Comparison of ENCODE assay signal across 18 cellular contexts in genomic region chr9:94984891-94985476, GRCh38.
A peak's percentile ranks its signal among the peaks of the same experiment; 100 is the strongest.
DNase-seq lines count a peak whose midpoint lies in the region; ATAC-seq lines count a peak whose summit lies in the region.
"Had no signal": no experiment of that assay in that cellular context is flagged by ENCODE, and none has a peak within 500 bp of the region (broad histone marks: within the 10 kb centered on the region; RNA-seq: fewer than 3 reads in every experiment).

No MANE protein-coding gene starts in this region.

- peaks cover 5% of the 10 kb centered on the region for H3K4me1 Mint-ChIP-seq in activated naive CD4-positive, alpha-beta T cell treated with anti-CD3 and anti-CD28 coated beads, Interleukin-2, amount 10 ng/mL, durations not matched to agents 7 days and 5 days
- H3K4me1 Mint-ChIP-seq in activated naive CD4-positive, alpha-beta T cell treated with anti-CD3 and anti-CD28 coated beads for 36 hours (ENCODE audit: low read depth) = peaks cover 13% of the 10 kb centered on the region
- H3K4me1 Mint-ChIP-seq in effector memory CD8-positive, alpha-beta T cell (ENCODE audit: low read depth in 2 of 2) = peaks cover 6 to 10% of the 10 kb centered on the region in 2 donors

- no peak overlapping the region for H3K4me3 Mint-ChIP-seq in activated naive CD4-positive, alpha-beta T cell treated with anti-CD3 and anti-CD28 coated beads, Interleukin-2, amount 10 ng/mL, durations not matched to agents 7 days and 5 days
- H3K4me3 Mint-ChIP-seq in activated naive CD4-positive, alpha-beta T cell treated with anti-CD3 and anti-CD28 coated beads for 36 hours = no peak overlapping the region
- peak overlapping the region in 1 of 2 donors; percentile 8 for H3K4me3 Mint-ChIP-seq in effector memory CD8-positive, alpha-beta T cell

- DNase-seq in activated naive CD4-positive, alpha-beta T cell treated with anti-CD3 and anti-CD28 coated beads, Interleukin-2, amount 10 ng/mL, durations not matched to agents 7 days and 5 days = peak; percentile 33
- DNase-seq in activated naive CD4-positive, alpha-beta T cell treated with anti-CD3 and anti-CD28 coated beads for 36 hours = no peak
- DNase-seq in SK-N-MC (ENCODE audit: low read depth, low spot score) = no peak
- peak in 1 of 3 experiments; percentile 3 for DNase-seq in effector memory CD8-positive, alpha-beta T cell
- DNase-seq in stimulated activated CD4-positive, alpha-beta T cell treated with anti-CD3 and anti-CD28 coated beads, Interleukin-15, amount 100 ng/mL, for 24 hours = no peak
- no peak for DNase-seq in foreskin melanocyte
- DNase-seq: KBM-7; MM.1S; NCI-H1048; NCI-H1417 treated with DMSO at 0.1 percent for 48 hours; NCI-H187 treated with DMSO at 0.1 percent for 48 hours; NCI-H2107; NCI-H226; NCI-H774; NK-92 treated with Interleukin-12 subunit alpha and Interleukin-12 subunit beta, amount 100 ng/mL, for 24 hours had no signal

- intact Hi-C loops in activated naive CD4-positive, alpha-beta T cell treated with anti-CD3 and anti-CD28 coated beads for 36 hours (cut with micrococcal nuclease) = no loop called here

- H3K9me3 ChIP-seq in SK-N-MC (ENCODE audit: low read depth, low read length) = no peaks in the 10 kb centered on the region

- H3K9me3 Mint-ChIP-seq in activated naive CD4-positive, alpha-beta T cell treated with anti-CD3 and anti-CD28 coated beads, Interleukin-2, amount 10 ng/mL, durations not matched to agents 7 days and 5 days = no peaks in the 10 kb centered on the region
- no peaks in the 10 kb centered on the region for H3K9me3 Mint-ChIP-seq in activated naive CD4-positive, alpha-beta T cell treated with anti-CD3 and anti-CD28 coated beads for 36 hours
- H3K9me3 Mint-ChIP-seq in effector memory CD8-positive, alpha-beta T cell = no peaks in the 10 kb centered on the region

- no peak overlapping the region for H3K4me3 ChIP-seq in SK-N-MC

- H3K27me3 Mint-ChIP-seq in activated naive CD4-positive, alpha-beta T cell treated with anti-CD3 and anti-CD28 coated beads, Interleukin-2, amount 10 ng/mL, durations not matched to agents 7 days and 5 days = peaks cover 3% of the 10 kb centered on the region
- H3K27me3 Mint-ChIP-seq in activated naive CD4-positive, alpha-beta T cell treated with anti-CD3 and anti-CD28 coated beads for 36 hours (ENCODE audit: low read depth) = no peaks in the 10 kb centered on the region
- H3K27me3 Mint-ChIP-seq in effector memory CD8-positive, alpha-beta T cell = no peaks in the 10 kb centered on the region

- H3K27ac Mint-ChIP-seq in activated naive CD4-positive, alpha-beta T cell treated with anti-CD3 and anti-CD28 coated beads, Interleukin-2, amount 10 ng/mL, durations not matched to agents 7 days and 5 days = no peak overlapping the region
- H3K27ac Mint-ChIP-seq in activated naive CD4-positive, alpha-beta T cell treated with anti-CD3 and anti-CD28 coated beads for 36 hours = no peak overlapping the region
- peak overlapping the region in 1 of 2 donors; percentile 42 for H3K27ac Mint-ChIP-seq in effector memory CD8-positive, alpha-beta T cell

- H3K9ac ChIP-seq in SK-N-MC (ENCODE audit: insufficient read length) = no peak overlapping the region

- H3K36me3 ChIP-seq in SK-N-MC (ENCODE audit: insufficient read depth, low read length) = no peaks in the 10 kb centered on the region

- peak; percentile 69 for ATAC-seq in effector memory CD8-positive, alpha-beta T cell (replicated peaks)
- ATAC-seq in GM18858 (IDR thresholded peaks at IDR 0.05; ENCODE audit: unreplicated experiment) = no peak
- ATAC-seq: Panc1 had no signal

- H3K27ac ChIP-seq in SK-N-MC = peak overlapping the region; percentile 43; the same call in 1 of the 2 replicates
- H3K27ac ChIP-seq: C4-2B had no signal

- CTCF ChIA-PET in activated naive CD4-positive, alpha-beta T cell treated with anti-CD3 and anti-CD28 coated beads, Interleukin-2, amount 10 ng/mL, durations not matched to agents 7 days and 5 days (lab: Charles Lee) = interaction anchor here (3.0 kb wide), 1 partner anchor 10 kb away, joined by 7 read pairs; no protein-coding TSS in a partner anchor
- CTCF ChIA-PET in activated naive CD4-positive, alpha-beta T cell treated with anti-CD3 and anti-CD28 coated beads for 36 hours (lab: Charles Lee) = no interaction called here

- no peaks in the 10 kb centered on the region for H3K36me3 Mint-ChIP-seq in activated naive CD4-positive, alpha-beta T cell treated with anti-CD3 and anti-CD28 coated beads, Interleukin-2, amount 10 ng/mL, durations not matched to agents 7 days and 5 days
- H3K36me3 Mint-ChIP-seq in activated naive CD4-positive, alpha-beta T cell treated with anti-CD3 and anti-CD28 coated beads for 36 hours (ENCODE audit: low read depth) = peaks cover 4% of the 10 kb centered on the region
- peaks cover 7% of the 10 kb centered on the region for H3K36me3 Mint-ChIP-seq in effector memory CD8-positive, alpha-beta T cell (ENCODE audit: insufficient read depth)
